Comparison of ENCODE assay signal across 10 cellular contexts in the genomic region with DNA sequence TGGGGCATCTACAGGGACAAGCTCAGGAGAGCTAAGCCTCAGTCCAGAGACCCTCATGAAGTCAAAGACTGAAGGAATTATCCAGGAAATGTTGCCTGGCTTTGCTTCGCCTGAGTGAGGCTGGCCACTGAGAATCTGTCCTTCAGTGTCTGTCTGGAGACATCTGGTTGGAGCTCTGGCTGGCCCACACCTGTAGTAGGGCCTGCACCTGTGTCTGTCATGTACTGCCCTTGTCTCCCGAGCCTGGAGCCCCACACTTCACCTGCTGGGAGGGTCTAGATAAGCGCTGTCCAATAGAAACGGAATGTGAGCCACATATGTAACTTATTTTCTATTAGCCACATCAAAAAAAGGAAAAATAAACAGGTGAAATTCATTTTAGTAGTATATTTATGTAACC. TPM values are rescaled to one million over a fixed set of nuclear protein-coding genes. Genes with fewer than 3 reads are reported as not detected.
A peak's percentile ranks its signal among the peaks of the same experiment; 100 is the strongest.
DNase-seq lines count a peak whose midpoint lies in the region; ATAC-seq and TF ChIP-seq lines count a peak whose summit lies in the region.
"Had no signal": no experiment of that assay in that cellular context is flagged by ENCODE, and none has a peak within 500 bp of the region (broad histone marks: within the 10 kb centered on the region; RNA-seq: fewer than 3 reads in every experiment).

No MANE protein-coding gene starts in this region.

- TF ChIP-seq EP300 in esophagus muscularis mucosa (IDR thresholded peaks at IDR 0.05) = no peak

- H3K27me3 ChIP-seq in CD4-positive, alpha-beta T cell (ENCODE audit: control insufficient read depth, insufficient read depth, low read length) = no peaks in the 10 kb centered on the region
- H3K27me3 ChIP-seq in esophagus muscularis mucosa = no peaks in the 10 kb centered on the region
- no peaks in the 10 kb centered on the region for H3K27me3 ChIP-seq in psoas muscle (ENCODE audit: insufficient read depth in 3 of 3, low read length in 2 of 3)

- no peak for ATAC-seq in CD4-positive, alpha-beta T cell (ENCODE audit: poor library complexity)
- ATAC-seq in psoas muscle = peak in 2 of 4 donors; percentile 38 to 50
- ATAC-seq in HG03280 (IDR thresholded peaks at IDR 0.05; ENCODE audit: unreplicated experiment) = no peak

- H3K9me3 Mint-ChIP-seq in CD4-positive, alpha-beta T cell = no peaks in the 10 kb centered on the region

- no peaks in the 10 kb centered on the region for H3K36me3 Mint-ChIP-seq in CD4-positive, alpha-beta T cell (ENCODE audit: low read depth)

- H3K4me3 Mint-ChIP-seq in CD4-positive, alpha-beta T cell = peak overlapping the region; percentile 27

- POLR2A ChIA-PET in CD4-positive, alpha-beta T cell (lab: Charles Lee) = interaction anchor here (1.0 to 16.4 kb wide), 5 partner anchors 9 to 75 kb away, joined by 3 to 274 read pairs (median 7); a partner anchor contains a TSS
- POLR2A ChIA-PET in RWPE1 (lab: Yijun Ruan, JAX; ENCODE audit: low non-redundant PET) = interaction anchor here (1.2 to 2.1 kb wide), 2 partner anchors 9 to 17 kb away, joined by 5 to 8 read pairs; no protein-coding TSS in a partner anchor

- peak overlapping the region; percentile 81 for H3K27ac Mint-ChIP-seq in CD4-positive, alpha-beta T cell

- peaks cover 92% of the 10 kb centered on the region for H3K4me1 Mint-ChIP-seq in CD4-positive, alpha-beta T cell (ENCODE audit: low read depth)

- DNase-seq in CD4-positive, alpha-beta T cell = no peak
- DNase-seq in RWPE1 (ENCODE audit: low spot score) = no peak
- no peak for DNase-seq in esophagus muscularis mucosa (ENCODE audit: extremely low spot score)
- DNase-seq in psoas muscle = no peak
- DNase-seq in inferior parietal cortex (ENCODE audit: extremely low spot score) = no peak
- DNase-seq in NCI-H1092 treated with DMSO at 0.1 percent for 48 hours (lab: John Stamatoyannopoulos, UW) = no peak
- DNase-seq in activated CD8-positive, alpha-beta memory T cell treated with anti-CD3 and anti-CD28 coated beads, Interleukin-2, amount 50 U/mL, for 4 hours = no peak
- DNase-seq: NCI-H1694 treated with DMSO at 0.1 percent for 48 hours had no signal

- no peaks in the 10 kb centered on the region for H3K27me3 Mint-ChIP-seq in CD4-positive, alpha-beta T cell

- H3K27ac ChIP-seq in CD4-positive, alpha-beta T cell (ENCODE audit: low read depth, low read length) = no peak overlapping the region
- H3K27ac ChIP-seq in RWPE1 (peak overlapping the region; percentile 91), esophagus muscularis mucosa (replicated peaks in 1 of 4) (peak overlapping the region; percentile 92 to 99 (median 98)), psoas muscle (peak overlapping the region; percentile 75)
- H3K27ac ChIP-seq: VCaP had no signal

- CTCF ChIA-PET in CD4-positive, alpha-beta T cell (lab: Charles Lee) = interaction anchor here (1.2 to 13.5 kb wide), 3 partner anchors 9 to 87 kb away, joined by 4 to 164 read pairs (median 17); a partner anchor contains a TSS
- CTCF ChIA-PET in RWPE1 (lab: Yijun Ruan, JAX) = interaction anchor here (0.6 to 1.9 kb wide), 8 partner anchors 8 to 321 kb away, joined by 3 to 11 read pairs (median 4); no protein-coding TSS in a partner anchor

- no peak overlapping the region for H3K4me3 ChIP-seq in esophagus muscularis mucosa
- no peak overlapping the region for H3K4me3 ChIP-seq in psoas muscle

- intact Hi-C loops in CD4-positive, alpha-beta T cell (cut with DNase I, micrococcal nuclease) = loop anchor here in 1 of 2 experiments (10.0 kb wide), 1 partner anchor 1615 kb away; no protein-coding TSS in a partner anchor
- intact Hi-C loops in esophagus muscularis mucosa (cut with DNase I) (no loop called here), psoas muscle (cut with DNase I) (no loop called here)

- H3K36me3 ChIP-seq in esophagus muscularis mucosa = no peaks in the 10 kb centered on the region
- no peaks in the 10 kb centered on the region for H3K36me3 ChIP-seq in psoas muscle (ENCODE audit: insufficient read depth in 1 of 2, low read depth in 1 of 2)

- no peak for TF ChIP-seq CTCF in CD4-positive, alpha-beta T cell (IDR thresholded peaks at IDR 0.05)
- no peak for TF ChIP-seq CTCF in RWPE1 (conservative IDR thresholded peaks at IDR 0.05; ENCODE audit: low read depth)
- no peak for TF ChIP-seq CTCF in esophagus muscularis mucosa (IDR thresholded peaks at IDR 0.05)
- no peak for TF ChIP-seq CTCF in psoas muscle (IDR thresholded peaks at IDR 0.05)

- no peaks in the 10 kb centered on the region for H3K9me3 ChIP-seq in CD4-positive, alpha-beta T cell (ENCODE audit: control insufficient read depth, low read length)
- H3K9me3 ChIP-seq in esophagus muscularis mucosa = no peaks in the 10 kb centered on the region
- no peaks in the 10 kb centered on the region for H3K9me3 ChIP-seq in psoas muscle

- 60% methylated on average over 4 of the region's 4 CpGs for WGBS in esophagus muscularis mucosa
- 32 to 93% (median 55%) methylated on average over 4 of the region's 4 CpGs for WGBS in psoas muscle, 3 donors

- H3K4me1 ChIP-seq in esophagus muscularis mucosa (peaks cover 52 to 60% (median 57%) of the 10 kb centered on the region in 4 donors), psoas muscle (peaks cover 23% of the 10 kb centered on the region)

- no peak for TF ChIP-seq POLR2A in esophagus muscularis mucosa (IDR thresholded peaks at IDR 0.05; ENCODE audit: low read depth)

RNA-seq across cellular contexts. Expression of a gene that starts 9.9 kb away (rescaled TPM):
- total RNA-seq in CD4-positive, alpha-beta T cell = 100 to 1,000 TPM; 116 to 122 TPM
- total RNA-seq in esophagus muscularis mucosa = 100 to 1,000 TPM in 1 of 4 donors, 10 to 100 TPM in 3; 58.3 to 105 (median 82.5) TPM
- total RNA-seq in psoas muscle = 10 to 100 TPM; 21.4 to 27.8 (median 23.5) TPM
- 10 to 100 TPM; 11.0 to 25.2 (median 13.6) TPM for polyA plus RNA-seq in psoas muscle

RNA-seq across cellular contexts. Expression of a gene that starts 56.5 kb away (rescaled TPM):
- total RNA-seq in CD4-positive, alpha-beta T cell = 1 to 10 TPM; 4.5 to 5.8 TPM
- total RNA-seq in esophagus muscularis mucosa (10 to 100 TPM; 34.5 to 56.0 (median 40.7) TPM), psoas muscle (10 to 100 TPM; 21.8 to 28.7 (median 27.3) TPM)
- 10 to 100 TPM; 12.7 to 23.5 (median 19.6) TPM for polyA plus RNA-seq in psoas muscle
